In the genomic region with DNA sequence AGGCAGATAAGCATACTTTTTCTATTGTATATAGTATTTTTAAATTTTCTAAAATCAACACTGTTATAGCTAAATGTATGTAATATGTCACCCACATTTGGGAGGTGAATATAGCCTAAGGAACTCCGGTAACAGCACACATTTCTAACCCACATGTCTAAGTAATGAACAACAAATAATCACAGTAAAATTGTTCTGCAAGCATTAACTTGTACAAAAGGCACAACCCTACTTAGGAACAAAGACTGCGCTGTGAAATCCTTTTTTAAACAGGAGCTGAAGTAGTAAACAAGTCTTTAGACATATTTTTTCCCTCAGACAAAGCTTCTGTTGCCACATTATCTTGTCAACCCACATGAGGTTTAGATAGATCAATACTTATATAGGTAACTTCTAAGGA, we compare ENCODE assay signal across 20 cellular contexts.
DNase-seq lines count a peak whose midpoint lies in the region; ATAC-seq, FAIRE-seq and TF ChIP-seq lines count a peak whose summit lies in the region.
"Had no signal": no experiment of that assay in that cellular context is flagged by ENCODE, and none has a peak within 500 bp of the region (broad histone marks: within the 10 kb centered on the region; RNA-seq: fewer than 3 reads in every experiment).

No MANE protein-coding gene starts in this region.

- intact Hi-C loops in Caco-2 (cut with micrococcal nuclease; ENCODE audit: unreplicated experiment) (loop anchor here (2.0 kb wide), 3 partner anchors 57 to 349 kb away; no protein-coding TSS in a partner anchor), HCT116 (cut with micrococcal nuclease) (no loop called here)

- peak; percentile 67 for FAIRE-seq in keratinocyte (lab: Jason Lieb, UNC)
- FAIRE-seq: A549, D721Med, G401.6, GM12891 had no signal

- RAD21 ChIA-PET in HCT116 (lab: Charles Lee; ENCODE audit: low non-redundant PET in 1 of 2, low total read pairs in 2 of 2, uncharacterized antibody in 2 of 2, unreplicated experiment in 2 of 2): no interaction called here

- no peak overlapping the region for H3K4me2 ChIP-seq in HCT116 (ENCODE audit: low read length)
- peak overlapping the region; percentile 61 for H3K4me2 ChIP-seq in keratinocyte (ENCODE audit: control insufficient read depth, extremely low read depth, insufficient read depth, low read depth, low read length)
- H3K4me2 ChIP-seq: A549 had no signal

- no peaks in the 10 kb centered on the region for H3K36me3 Mint-ChIP-seq in Caco-2 (ENCODE audit: insufficient read depth, unreplicated experiment)
- H3K36me3 Mint-ChIP-seq in activated naive CD8-positive, alpha-beta T cell treated with anti-CD3 and anti-CD28 coated beads for 36 hours: no peaks in the 10 kb centered on the region
- H3K36me3 Mint-ChIP-seq: CD4-positive, alpha-beta memory T cell had no signal

- H3K9me3 Mint-ChIP-seq in Caco-2 (ENCODE audit: unreplicated experiment): peaks cover 17% of the 10 kb centered on the region
- no peaks in the 10 kb centered on the region for H3K9me3 Mint-ChIP-seq in activated naive CD8-positive, alpha-beta T cell treated with anti-CD3 and anti-CD28 coated beads for 36 hours
- H3K9me3 Mint-ChIP-seq: H9, HFFc6 had no signal

- H3K9me1 ChIP-seq in keratinocyte (ENCODE audit: control insufficient read depth, extremely low read depth, insufficient read depth, low read length): no peaks in the 10 kb centered on the region

- TF ChIP-seq RAD21 in HCT116 (IDR thresholded peaks at IDR 0.05; ENCODE audit: low read depth): no peak

- in situ Hi-C loops in HAP-1 (cut with MboI; ENCODE audit: low sequenced_read_pairs): no loop called here

- no peak for DNase-seq in Caco-2
- no peak for DNase-seq in HCT116 (ENCODE audit: low read depth, low spot score)
- DNase-seq in WERI-Rb-1: no peak
- peak; percentile 13 for DNase-seq in keratinocyte (ENCODE audit: low read depth, low spot score)
- no peak for DNase-seq in HAP-1 (ENCODE audit: low spot score in 2 of 2)
- DNase-seq in activated naive CD8-positive, alpha-beta T cell treated with anti-CD3 and anti-CD28 coated beads for 36 hours: no peak
- DNase-seq: BE2C; CD4-positive, alpha-beta memory T cell; DMS153; DMS79 treated with DMSO at 0.1 percent for 48 hours; EL; GOT3; H9; HFFc6 had no signal

- H2AFZ ChIP-seq in HCT116 (ENCODE audit: low read depth, low read length, poor library complexity, severe bottlenecking): peak overlapping the region; percentile 53
- peak overlapping the region; percentile 90 for H2AFZ ChIP-seq in keratinocyte (ENCODE audit: control insufficient read depth, low read length)

- H3K27me3 ChIP-seq in Caco-2 (replicated peaks; ENCODE audit: control insufficient read depth, insufficient read depth, low read length) (no peaks in the 10 kb centered on the region), HCT116 (ENCODE audit: insufficient read depth, low read length) (no peaks in the 10 kb centered on the region), WERI-Rb-1 (ENCODE audit: insufficient read depth, low read depth, severe bottlenecking) (no peaks in the 10 kb centered on the region), keratinocyte (ENCODE audit: control insufficient read depth, extremely low read depth, insufficient read depth, low read length) (no peaks in the 10 kb centered on the region), HAP-1 (ENCODE audit: low read depth) (no peaks in the 10 kb centered on the region)
- H3K27me3 ChIP-seq: BE2C had no signal

- no peak overlapping the region for H3K27ac ChIP-seq in HCT116 (ENCODE audit: low read depth, low read length)
- H3K27ac ChIP-seq in WERI-Rb-1: peak overlapping the region; percentile 6; the same call in 1 of the 2 replicates
- peak overlapping the region; percentile 60 for H3K27ac ChIP-seq in keratinocyte (ENCODE audit: control insufficient read depth, insufficient read depth, low read length)
- H3K27ac ChIP-seq: A549, C4-2B had no signal

- CTCF ChIA-PET in Caco-2 (lab: Charles Lee) (no interaction called here), HCT116 (lab: Charles Lee) (no interaction called here)

- H3K4me1 Mint-ChIP-seq in Caco-2 (ENCODE audit: low read depth, unreplicated experiment): peaks cover 7% of the 10 kb centered on the region
- no peaks in the 10 kb centered on the region for H3K4me1 Mint-ChIP-seq in activated naive CD8-positive, alpha-beta T cell treated with anti-CD3 and anti-CD28 coated beads for 36 hours
- H3K4me1 Mint-ChIP-seq: CD4-positive, alpha-beta memory T cell had no signal

- ATAC-seq in HCT116 (no peak), HG03432 (IDR thresholded peaks at IDR 0.05; ENCODE audit: unreplicated experiment) (no peak)
- ATAC-seq: A549 had no signal

- TF ChIP-seq CTCF in Caco-2 (IDR thresholded peaks at IDR 0.05; ENCODE audit: insufficient read depth in 1 of 2, low read depth in 1 of 2, low read length in 1 of 2, severe bottlenecking in 1 of 2, unreplicated experiment in 1 of 2) (no peak), HCT116 (IDR thresholded peaks at IDR 0.05 in 2 of 3, conservative IDR thresholded peaks at IDR 0.05 in 1 of 3; ENCODE audit: borderline replicate concordance in 1 of 3, insufficient read depth in 1 of 3, low read depth in 2 of 3, low read length in 2 of 3) (no peak), WERI-Rb-1 (IDR thresholded peaks at IDR 0.05; ENCODE audit: low read depth, low read length) (no peak), keratinocyte (optimal IDR thresholded peaks at IDR 0.05 in 1 of 3, IDR thresholded peaks at IDR 0.05 in 1 of 3, conservative IDR thresholded peaks at IDR 0.05 in 1 of 3; ENCODE audit: extremely low read depth in 1 of 3, insufficient read depth in 2 of 3, low read length in 3 of 3) (no peak)

- H3K4me1 ChIP-seq in Caco-2 (peaks cover 22% of the 10 kb centered on the region), HCT116 (ENCODE audit: control insufficient read depth in 1 of 2, insufficient read depth in 2 of 2, low read length in 2 of 2) (no peaks in the 10 kb centered on the region), keratinocyte (ENCODE audit: control insufficient read depth, extremely low read depth, insufficient read depth, low read length) (peaks cover 7% of the 10 kb centered on the region), HAP-1 (no peaks in the 10 kb centered on the region)
- H3K4me1 ChIP-seq: A549, BE2C had no signal

- H4K20me1 ChIP-seq in HCT116 (ENCODE audit: insufficient read depth): no peaks in the 10 kb centered on the region
- H4K20me1 ChIP-seq in keratinocyte (ENCODE audit: control insufficient read depth, extremely low read depth, insufficient read depth, low read length): no peaks in the 10 kb centered on the region

- dilution Hi-C loops in keratinocyte (cut with MboI; ENCODE audit: extremely low pct_ligation_motif_present, low sequenced_read_pairs): no loop called here

- H3K4me3 ChIP-seq in Caco-2 (ENCODE audit: low read depth, low read length) (no peak overlapping the region), HCT116 (replicated peaks in 1 of 2; ENCODE audit: low read depth in 1 of 2, low read length in 2 of 2) (no peak overlapping the region), WERI-Rb-1 (ENCODE audit: low read depth, low read length) (no peak overlapping the region), keratinocyte (ENCODE audit: control insufficient read depth in 2 of 3, extremely low read depth in 1 of 3, insufficient read depth in 2 of 3, low read depth in 1 of 3, low read length in 3 of 3) (peak overlapping the region in 1 of 3 experiments; percentile 57), HAP-1 (no peak overlapping the region)
- H3K4me3 ChIP-seq: A549 had no signal

- H3K9me3 ChIP-seq in Caco-2 (no peaks in the 10 kb centered on the region), HCT116 (ENCODE audit: control insufficient read depth in 1 of 2, insufficient read depth in 1 of 2, low read depth in 1 of 2, low read length in 2 of 2) (no peaks in the 10 kb centered on the region), WERI-Rb-1 (ENCODE audit: severe bottlenecking) (no peaks in the 10 kb centered on the region), keratinocyte (ENCODE audit: control insufficient read depth, low read depth, low read length) (no peaks in the 10 kb centered on the region), HAP-1 (no peaks in the 10 kb centered on the region)
- H3K9me3 ChIP-seq: A549, BE2C had no signal

- H3K36me3 ChIP-seq in Caco-2 (ENCODE audit: control insufficient read depth, insufficient read depth, low read length) (no peaks in the 10 kb centered on the region), HCT116 (ENCODE audit: control insufficient read depth in 1 of 2, insufficient read depth in 2 of 2, low read length in 2 of 2) (no peaks in the 10 kb centered on the region), WERI-Rb-1 (no peaks in the 10 kb centered on the region), keratinocyte (ENCODE audit: control insufficient read depth in 2 of 2, extremely low read depth in 1 of 2, insufficient read depth in 2 of 2, low read length in 2 of 2) (no peaks in the 10 kb centered on the region), HAP-1 (replicated peaks) (no peaks in the 10 kb centered on the region)
- H3K36me3 ChIP-seq: BE2C had no signal

- TF ChIP-seq POLR2A in HCT116 (IDR thresholded peaks at IDR 0.05; ENCODE audit: borderline replicate concordance, extremely low read depth, insufficient read depth, insufficient read length): no peak

- POLR2A ChIA-PET in Caco-2 (lab: Charles Lee) (no interaction called here), HCT116 (lab: Charles Lee) (no interaction called here)

- H3K9ac ChIP-seq in HCT116 (ENCODE audit: low read length) (no peak overlapping the region), keratinocyte (ENCODE audit: control insufficient read depth, extremely low read depth, insufficient read depth, low read length) (peak overlapping the region; percentile 50)

- H3K79me2 ChIP-seq in HCT116 (ENCODE audit: insufficient read depth, low read length) (no peaks in the 10 kb centered on the region), keratinocyte (ENCODE audit: control insufficient read depth, insufficient read depth, low read length) (no peaks in the 10 kb centered on the region)

- peak overlapping the region; percentile 57 for H3K27ac Mint-ChIP-seq in Caco-2 (ENCODE audit: unreplicated experiment)
- H3K27ac Mint-ChIP-seq in activated naive CD8-positive, alpha-beta T cell treated with anti-CD3 and anti-CD28 coated beads for 36 hours: no peak overlapping the region
- H3K27ac Mint-ChIP-seq: CD4-positive, alpha-beta memory T cell; H9; HFFc6 had no signal

- no peaks in the 10 kb centered on the region for H3K9me2 ChIP-seq in HCT116 (ENCODE audit: insufficient read depth)

- no peak overlapping the region for H3K4me3 Mint-ChIP-seq in Caco-2 (ENCODE audit: unreplicated experiment)
- no peak overlapping the region for H3K4me3 Mint-ChIP-seq in activated naive CD8-positive, alpha-beta T cell treated with anti-CD3 and anti-CD28 coated beads for 36 hours
- H3K4me3 Mint-ChIP-seq: CD4-positive, alpha-beta memory T cell; H9; HFFc6 had no signal

- BruUV-seq in Caco-2 (replicated peaks; lab: Mats Ljungman, UMichigan): no TSS peak
- no TSS peak for BruUV-seq in HCT116 (replicated peaks; lab: Mats Ljungman, UMichigan)

- no peaks in the 10 kb centered on the region for H3K27me3 Mint-ChIP-seq in Caco-2 (ENCODE audit: insufficient read depth, unreplicated experiment)
- H3K27me3 Mint-ChIP-seq in activated naive CD8-positive, alpha-beta T cell treated with anti-CD3 and anti-CD28 coated beads for 36 hours: no peaks in the 10 kb centered on the region
- H3K27me3 Mint-ChIP-seq: CD4-positive, alpha-beta memory T cell had no signal

TF ChIP-seq in HCT116, 20 proteins besides CTCF, POLR2A, EP300 and RAD21 (continues in another document):
- no peak for TF ChIP-seq SRF (IDR thresholded peaks at IDR 0.05; ENCODE audit: low read depth)
